ENCODE assay signal across 15 cellular contexts in the genomic region with DNA sequence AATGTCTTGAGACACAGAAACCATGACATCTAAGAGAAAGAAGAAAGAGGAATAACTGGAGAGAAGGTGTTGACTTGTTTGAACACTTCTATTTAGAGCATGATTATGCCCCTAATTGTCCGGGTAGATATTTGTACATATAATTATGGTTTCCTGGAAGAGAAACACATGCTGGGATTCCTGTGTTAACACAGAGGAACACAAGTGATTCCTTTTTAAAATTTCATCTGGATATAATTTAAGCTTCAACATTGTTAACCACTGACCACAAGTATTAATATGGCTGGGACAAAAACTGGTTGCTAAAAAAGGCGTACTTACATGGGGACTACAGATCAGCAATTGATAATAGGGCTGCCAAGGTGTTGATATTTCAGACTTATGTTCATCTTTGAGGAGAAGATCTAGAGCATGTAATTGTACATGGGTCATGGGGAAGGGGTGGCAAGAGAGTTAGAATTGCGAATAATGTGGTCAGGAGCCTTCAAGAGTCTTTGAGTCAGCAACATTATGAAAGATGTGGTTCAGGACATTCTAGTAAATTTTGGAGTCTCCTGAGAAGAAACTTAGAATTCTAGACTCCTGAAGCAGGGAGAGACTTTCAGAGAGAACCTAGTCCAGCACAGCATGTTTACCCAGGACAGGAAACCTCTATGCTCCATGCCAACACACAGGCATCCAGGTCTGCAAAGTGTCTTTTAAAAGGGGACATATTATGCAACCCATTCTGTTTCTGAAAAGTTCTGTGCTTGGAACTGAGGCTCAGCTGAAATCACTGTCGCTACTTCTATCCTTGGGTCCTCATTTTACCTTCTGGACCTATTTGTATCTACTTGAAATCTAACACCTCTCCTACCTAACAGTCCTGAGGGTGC. TPM values are rescaled to one million over a fixed set of nuclear protein-coding genes. Genes with fewer than 3 reads are reported as not detected.
DNase-seq lines count a peak whose midpoint lies in the region; ATAC-seq lines count a peak whose summit lies in the region.
"Had no signal": no experiment of that assay in that cellular context is flagged by ENCODE, and none has a peak within 500 bp of the region (broad histone marks: within the 10 kb centered on the region; RNA-seq: fewer than 3 reads in every experiment).

No MANE protein-coding gene starts in this region.

- DNase-seq in activated naive CD4-positive, alpha-beta T cell treated with anti-CD3 and anti-CD28 coated beads for 36 hours, result no peak
- DNase-seq in activated naive CD4-positive, alpha-beta T cell (lab: John Stamatoyannopoulos, UW), result no peak
- peak; percentile 73 for DNase-seq in NCI-H146 (lab: John Stamatoyannopoulos, UW)
- peak; percentile 41 for DNase-seq in amniotic epithelial cell (ENCODE audit: low read depth)
- DNase-seq in SHP77 treated with DMSO at 0.1 percent for 48 hours (lab: John Stamatoyannopoulos, UW), result no peak
- no peak for DNase-seq in stimulated activated CD4-positive, alpha-beta T cell treated with anti-CD3 and anti-CD28 coated beads, Interleukin-1b, Interleukin-23, amount 100 ng/mL, for 48 hours
- DNase-seq in NCI-H226, result no peak
- DNase-seq: activated CD4-positive, CD25-positive, alpha-beta regulatory T cell treated with anti-CD3 and anti-CD28 coated beads, Interleukin-2, amount 50 U/mL, for 72 hours; foreskin melanocyte; left cardiac atrium; NCI-H510A treated with DMSO at 0.1 percent for 48 hours; SJCRH30; stimulated activated CD4-positive, alpha-beta T cell treated with anti-CD3 and anti-CD28 coated beads, Interleukin-12 subunit alpha, Interleukin-12 subunit beta, amount 100 ng/mL, for 4 hours had no signal

- no peaks in the 10 kb centered on the region for H3K27me3 Mint-ChIP-seq in activated naive CD4-positive, alpha-beta T cell treated with anti-CD3 and anti-CD28 coated beads for 36 hours (ENCODE audit: low read depth)
- no peaks in the 10 kb centered on the region for H3K27me3 Mint-ChIP-seq in stimulated activated memory B cell treated with anti-CD40 and anti-IgM and Interleukin-4, amounts not matched to agents 10 μg/mL and 1 μg/mL and 100 μg/mL, for 72 hours

- H3K27ac Mint-ChIP-seq in activated naive CD4-positive, alpha-beta T cell treated with anti-CD3 and anti-CD28 coated beads for 36 hours, result peak overlapping the region; percentile 99
- peak overlapping the region; percentile 96 for H3K27ac Mint-ChIP-seq in stimulated activated memory B cell treated with anti-CD40 and anti-IgM and Interleukin-4, amounts not matched to agents 10 μg/mL and 1 μg/mL and 100 μg/mL, for 72 hours
- H3K27ac Mint-ChIP-seq: dendritic cell treated with granulocyte-macrophage colony-stimulating factor and Interleukin-4, amounts not matched to agents 40 ng/mL and 50 ng/mL, for 4 days had no signal

- ATAC-seq in stimulated activated memory B cell treated with anti-CD40 and anti-IgM and Interleukin-4, amounts not matched to agents 10 μg/mL and 1 μg/mL and 100 μg/mL, for 72 hours, result no peak
- ATAC-seq: left cardiac atrium had no signal

- H3K36me3 Mint-ChIP-seq in activated naive CD4-positive, alpha-beta T cell treated with anti-CD3 and anti-CD28 coated beads for 36 hours (ENCODE audit: low read depth), result peaks cover 58% of the 10 kb centered on the region
- peaks cover 76% of the 10 kb centered on the region for H3K36me3 Mint-ChIP-seq in stimulated activated memory B cell treated with anti-CD40 and anti-IgM and Interleukin-4, amounts not matched to agents 10 μg/mL and 1 μg/mL and 100 μg/mL, for 72 hours

- CTCF ChIA-PET in activated naive CD4-positive, alpha-beta T cell treated with anti-CD3 and anti-CD28 coated beads for 36 hours (lab: Charles Lee), result no interaction called here

- H3K4me3 Mint-ChIP-seq in activated naive CD4-positive, alpha-beta T cell treated with anti-CD3 and anti-CD28 coated beads for 36 hours, result peak overlapping the region; percentile 4
- H3K4me3 Mint-ChIP-seq in stimulated activated memory B cell treated with anti-CD40 and anti-IgM and Interleukin-4, amounts not matched to agents 10 μg/mL and 1 μg/mL and 100 μg/mL, for 72 hours, result no peak overlapping the region
- H3K4me3 Mint-ChIP-seq: dendritic cell treated with granulocyte-macrophage colony-stimulating factor and Interleukin-4, amounts not matched to agents 40 ng/mL and 50 ng/mL, for 4 days had no signal

- H3K9me3 Mint-ChIP-seq in activated naive CD4-positive, alpha-beta T cell treated with anti-CD3 and anti-CD28 coated beads for 36 hours, result no peaks in the 10 kb centered on the region
- H3K9me3 Mint-ChIP-seq in stimulated activated memory B cell treated with anti-CD40 and anti-IgM and Interleukin-4, amounts not matched to agents 10 μg/mL and 1 μg/mL and 100 μg/mL, for 72 hours, result no peaks in the 10 kb centered on the region
- H3K9me3 Mint-ChIP-seq: dendritic cell treated with granulocyte-macrophage colony-stimulating factor and Interleukin-4, amounts not matched to agents 40 ng/mL and 50 ng/mL, for 4 days had no signal

- peaks cover 93% of the 10 kb centered on the region for H3K4me1 Mint-ChIP-seq in activated naive CD4-positive, alpha-beta T cell treated with anti-CD3 and anti-CD28 coated beads for 36 hours (ENCODE audit: low read depth)
- H3K4me1 Mint-ChIP-seq in stimulated activated memory B cell treated with anti-CD40 and anti-IgM and Interleukin-4, amounts not matched to agents 10 μg/mL and 1 μg/mL and 100 μg/mL, for 72 hours, result peaks cover 94% of the 10 kb centered on the region

- intact Hi-C loops in activated naive CD4-positive, alpha-beta T cell treated with anti-CD3 and anti-CD28 coated beads for 36 hours (cut with micrococcal nuclease), result loop anchor here (5.0 to 10.0 kb wide), 6 partner anchors 310 to 1358 kb away; a partner anchor contains a TSS

RNA-seq across cellular contexts. Expression of a gene that starts 56.5 kb away (rescaled TPM):
- 100 to 1,000 TPM; 105 to 110 TPM for total RNA-seq in activated naive CD4-positive, alpha-beta T cell treated with anti-CD3 and anti-CD28 coated beads for 36 hours

Comparison
In these comparisons a context has a peak if more than half of its experiments do, and no peak if none do; other contexts are left out.
1. DNase-seq: peak in NCI-H146 (single experiment) and amniotic epithelial cell (single experiment); none in activated naive CD4-positive, alpha-beta T cell treated with anti-CD3 and anti-CD28 coated beads for 36 hours (single experiment), activated naive CD4-positive, alpha-beta T cell (0 of 4), SHP77 treated with DMSO at 0.1 percent for 48 hours (single experiment), stimulated activated CD4-positive, alpha-beta T cell treated with anti-CD3 and anti-CD28 coated beads, Interleukin-1b, Interleukin-23, amount 100 ng/mL, for 48 hours (single experiment) and NCI-H226 (single experiment).